19 cellular contexts compared by ENCODE assay signal in the genomic region with DNA sequence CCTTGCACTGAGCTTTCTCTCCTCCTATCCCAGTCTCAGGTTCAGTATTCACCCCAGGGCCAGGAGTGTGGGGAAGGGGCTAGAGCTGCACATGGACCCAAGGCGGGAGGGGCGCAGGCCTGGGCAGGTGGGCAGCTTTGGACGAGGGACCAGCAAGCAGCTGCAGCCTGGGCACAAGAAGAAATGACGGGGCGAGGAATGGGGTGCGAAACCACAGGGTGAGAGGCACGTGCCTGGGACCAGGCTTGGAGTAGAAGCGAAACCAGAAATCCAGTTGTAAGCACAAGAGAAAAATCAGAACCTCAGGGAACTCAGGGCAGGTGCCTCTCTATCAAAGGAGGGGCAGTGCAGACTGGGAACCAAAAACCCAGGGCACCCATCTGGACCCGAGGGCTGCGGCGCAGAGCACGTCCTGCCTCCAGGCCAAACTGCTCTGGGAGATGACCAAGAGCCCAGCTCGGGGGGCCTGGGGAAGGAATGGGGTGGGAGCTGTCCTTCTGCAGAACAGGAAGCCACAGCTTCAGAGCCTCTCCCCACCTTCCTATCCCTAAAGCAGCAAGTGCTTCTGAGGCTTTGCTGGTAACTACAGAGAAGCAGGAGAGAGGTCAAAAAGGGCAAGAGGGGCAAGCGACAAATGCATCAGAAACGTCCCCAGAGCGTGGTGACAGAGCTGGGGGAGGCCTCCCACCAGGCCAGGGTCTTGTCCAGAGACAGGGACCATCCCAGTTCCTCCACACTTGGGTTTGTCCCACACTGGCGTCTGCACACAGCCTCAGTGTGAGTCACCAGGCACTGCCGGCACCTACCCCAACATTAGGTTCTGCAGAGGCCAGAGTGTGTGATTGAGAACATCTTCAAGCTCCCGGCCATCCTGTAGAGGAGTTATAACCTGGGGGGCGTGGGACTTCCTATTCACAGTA. TPM values are rescaled to one million over a fixed set of nuclear protein-coding genes. Genes with fewer than 3 reads are reported as not detected.
DNase-seq lines count a peak whose midpoint lies in the region; ATAC-seq and TF ChIP-seq lines count a peak whose summit lies in the region.
"Had no signal": no experiment of that assay in that cellular context is flagged by ENCODE, and none has a peak within 500 bp of the region (broad histone marks: within the 10 kb centered on the region; RNA-seq: fewer than 3 reads in every experiment).

No MANE protein-coding gene starts in this region.

- H3K27me3 ChIP-seq in MM.1S (replicated peaks; ENCODE audit: insufficient read depth, low read length) (no peaks in the 10 kb centered on the region), neuronal stem cell (ENCODE audit: control insufficient read depth in 3 of 3, insufficient read depth in 3 of 3, low read depth in 1 of 3, low read length in 3 of 3) (peaks cover 0 to 53% (median 0%) of the 10 kb centered on the region in 3 experiments)

- CTCF ChIA-PET in activated CD4-positive, alpha-beta memory T cell treated with anti-CD3 and anti-CD28 coated beads, Interleukin-2, amount 10 ng/mL, durations not matched to agents 7 days and 5 days (lab: Charles Lee): interaction anchor here (9.8 kb wide), 1 partner anchor 109 kb away, joined by 333 read pairs; no protein-coding TSS in a partner anchor
- CTCF ChIA-PET in activated CD4-positive, alpha-beta memory T cell treated with anti-CD3 and anti-CD28 coated beads for 36 hours (lab: Charles Lee): interaction anchor here (0.8 to 1.6 kb wide), 5 partner anchors 112 to 250 kb away, joined by 3 to 5 read pairs (median 4); no protein-coding TSS in a partner anchor

- peak overlapping the region; percentile 82 for H3K18ac ChIP-seq in neuronal stem cell (ENCODE audit: low read length)

- POLR2A ChIA-PET in activated CD4-positive, alpha-beta memory T cell treated with anti-CD3 and anti-CD28 coated beads, Interleukin-2, amount 10 ng/mL, durations not matched to agents 7 days and 5 days (lab: Charles Lee): interaction anchor here (1.0 kb wide), 1 partner anchor 13 kb away, joined by 4 read pairs; no protein-coding TSS in a partner anchor
- POLR2A ChIA-PET in activated CD4-positive, alpha-beta memory T cell treated with anti-CD3 and anti-CD28 coated beads for 36 hours (lab: Charles Lee): no interaction called here

- H2BK120ac ChIP-seq in neuronal stem cell (ENCODE audit: low read depth, low read length): no peak overlapping the region

- H3K4me1 ChIP-seq in MM.1S (ENCODE audit: low read length) (no peaks in the 10 kb centered on the region), neuronal stem cell (ENCODE audit: control insufficient read depth in 2 of 2, insufficient read depth in 1 of 2, low read depth in 1 of 2, low read length in 2 of 2) (peaks cover 0 to 17% of the 10 kb centered on the region in 2 donors)

- no peaks in the 10 kb centered on the region for H3K79me1 ChIP-seq in neuronal stem cell (ENCODE audit: low read depth, low read length)

- no peak overlapping the region for H3K4me3 ChIP-seq in MM.1S (ENCODE audit: low read length)
- no peak overlapping the region for H3K4me3 ChIP-seq in coronary artery
- H3K4me3 ChIP-seq in neuronal stem cell (ENCODE audit: low read length in 2 of 2): no peak overlapping the region

- peak overlapping the region; percentile 39 for H4K91ac ChIP-seq in neuronal stem cell (ENCODE audit: low read depth, low read length, poor library complexity)

- no peaks in the 10 kb centered on the region for H3K9me3 Mint-ChIP-seq in activated CD4-positive, alpha-beta memory T cell treated with anti-CD3 and anti-CD28 coated beads, Interleukin-2, amount 10 ng/mL, durations not matched to agents 7 days and 5 days
- no peaks in the 10 kb centered on the region for H3K9me3 Mint-ChIP-seq in activated CD4-positive, alpha-beta memory T cell treated with anti-CD3 and anti-CD28 coated beads for 36 hours
- H3K9me3 Mint-ChIP-seq: CD4-positive, CD25-positive, alpha-beta regulatory T cell; HFFc6 had no signal

- H3K4me1 Mint-ChIP-seq in activated CD4-positive, alpha-beta memory T cell treated with anti-CD3 and anti-CD28 coated beads, Interleukin-2, amount 10 ng/mL, durations not matched to agents 7 days and 5 days: peaks cover under 1% of the 10 kb centered on the region
- H3K4me1 Mint-ChIP-seq in activated CD4-positive, alpha-beta memory T cell treated with anti-CD3 and anti-CD28 coated beads for 36 hours (ENCODE audit: low read depth): no peaks in the 10 kb centered on the region

- no CpG with 5 or more reads among the region's 20 CpGs for WGBS in neuronal stem cell (ENCODE audit: extremely low coverage in 2 of 2, insufficient read length in 2 of 2, insufficient replicate concordance in 1 of 2), 2 donors

- H2AFZ ChIP-seq in MM.1S (ENCODE audit: low read length): no peak overlapping the region
- no peak overlapping the region for H2AFZ ChIP-seq in neuronal stem cell (ENCODE audit: low read length)

- H3K36me3 ChIP-seq in MM.1S (replicated peaks; ENCODE audit: insufficient read depth, low read length) (no peaks in the 10 kb centered on the region), neuronal stem cell (replicated peaks in 1 of 2; ENCODE audit: control insufficient read depth in 2 of 2, insufficient read depth in 2 of 2, low read length in 2 of 2) (no peaks in the 10 kb centered on the region)

- H2BK5ac ChIP-seq in neuronal stem cell (ENCODE audit: low read length): peak overlapping the region; percentile 30

- H3K9me3 ChIP-seq in MM.1S (replicated peaks; ENCODE audit: insufficient read depth, low read length): no peaks in the 10 kb centered on the region
- H3K9me3 ChIP-seq in neuronal stem cell (replicated peaks in 1 of 2; ENCODE audit: control insufficient read depth in 2 of 2, insufficient read depth in 1 of 2, low read depth in 1 of 2, low read length in 2 of 2): no peaks in the 10 kb centered on the region

- no peaks in the 10 kb centered on the region for H3F3A ChIP-seq in MM.1S (ENCODE audit: insufficient read depth, low read length)

- H3K27ac ChIP-seq in MM.1S (ENCODE audit: low read length) (no peak overlapping the region), coronary artery (no peak overlapping the region), neuronal stem cell (replicated peaks; ENCODE audit: low read length) (no peak overlapping the region)
- H3K27ac ChIP-seq: HL-60 had no signal

- no peak overlapping the region for H3K9ac ChIP-seq in MM.1S (ENCODE audit: low read length)
- peak overlapping the region; percentile 54 for H3K9ac ChIP-seq in neuronal stem cell (ENCODE audit: low read depth, low read length, poor library complexity)

- peak overlapping the region; percentile 38 for H2BK15ac ChIP-seq in neuronal stem cell (ENCODE audit: low read length)

- no peak for ATAC-seq in GM18519 (IDR thresholded peaks at IDR 0.05; ENCODE audit: low FRiP score, unreplicated experiment)

- peak overlapping the region; percentile 44 for H3K4ac ChIP-seq in neuronal stem cell (ENCODE audit: low read length)

- H2AK5ac ChIP-seq in neuronal stem cell (ENCODE audit: low read depth, low read length): peak overlapping the region; percentile 81

- no peak overlapping the region for H3K27ac Mint-ChIP-seq in activated CD4-positive, alpha-beta memory T cell treated with anti-CD3 and anti-CD28 coated beads, Interleukin-2, amount 10 ng/mL, durations not matched to agents 7 days and 5 days
- no peak overlapping the region for H3K27ac Mint-ChIP-seq in activated CD4-positive, alpha-beta memory T cell treated with anti-CD3 and anti-CD28 coated beads for 36 hours
- H3K27ac Mint-ChIP-seq: HFFc6 had no signal

- H4K20me1 ChIP-seq in MM.1S (ENCODE audit: insufficient read depth, low read length): no peaks in the 10 kb centered on the region

- no peaks in the 10 kb centered on the region for H3K36me3 Mint-ChIP-seq in activated CD4-positive, alpha-beta memory T cell treated with anti-CD3 and anti-CD28 coated beads, Interleukin-2, amount 10 ng/mL, durations not matched to agents 7 days and 5 days (ENCODE audit: low read depth)
- no peaks in the 10 kb centered on the region for H3K36me3 Mint-ChIP-seq in activated CD4-positive, alpha-beta memory T cell treated with anti-CD3 and anti-CD28 coated beads for 36 hours
- H3K36me3 Mint-ChIP-seq: CD4-positive, CD25-positive, alpha-beta regulatory T cell had no signal

- H3K4me2 ChIP-seq in MM.1S (ENCODE audit: low read depth, low read length) (no peak overlapping the region), neuronal stem cell (ENCODE audit: insufficient read depth, low read length, poor library complexity, severe bottlenecking) (no peak overlapping the region)

- peak overlapping the region; percentile 39 for H3K14ac ChIP-seq in neuronal stem cell (ENCODE audit: low read length)

- DNase-seq in CD1c-positive myeloid dendritic cell (ENCODE audit: extremely low spot score) (peak; percentile 44), MM.1S (peak; percentile 18), coronary artery (ENCODE audit: low spot score) (peak; percentile 67), neuronal stem cell (ENCODE audit: low spot score) (no peak), DMS153 treated with DMSO at 0.1 percent for 48 hours (lab: John Stamatoyannopoulos, UW; ENCODE audit: unreplicated experiment) (no peak)
- DNase-seq in activated CD4-positive, alpha-beta memory T cell treated with anti-CD3 and anti-CD28 coated beads, Interleukin-2, amount 10 ng/mL, durations not matched to agents 7 days and 5 days: no peak
- DNase-seq in activated CD4-positive, alpha-beta memory T cell treated with anti-CD3 and anti-CD28 coated beads for 36 hours: no peak
- DNase-seq: AML-193; CD4-positive, CD25-positive, alpha-beta regulatory T cell; DMS79 treated with DMSO at 0.1 percent for 48 hours; GOT3; HFFc6; NCI-H1105; NCI-H187 treated with DMSO at 0.1 percent for 48 hours; NCI-H446 treated with DMSO at 0.1 percent for 48 hours; NCI-H82; SIG-M5 had no signal

- no peaks in the 10 kb centered on the region for H3K79me2 ChIP-seq in MM.1S (ENCODE audit: low read length)

- TF ChIP-seq CTCF in MM.1S (IDR thresholded peaks at IDR 0.05; ENCODE audit: low read length): no peak
- TF ChIP-seq CTCF in coronary artery (IDR thresholded peaks at IDR 0.05): no peak

- H3K23ac ChIP-seq in neuronal stem cell (ENCODE audit: low read depth, low read length, poor library complexity): no peak overlapping the region

- H3K27me3 Mint-ChIP-seq in activated CD4-positive, alpha-beta memory T cell treated with anti-CD3 and anti-CD28 coated beads, Interleukin-2, amount 10 ng/mL, durations not matched to agents 7 days and 5 days: peaks cover 22% of the 10 kb centered on the region
- H3K27me3 Mint-ChIP-seq in activated CD4-positive, alpha-beta memory T cell treated with anti-CD3 and anti-CD28 coated beads for 36 hours: peaks cover 5% of the 10 kb centered on the region

- intact Hi-C loops in activated CD4-positive, alpha-beta memory T cell treated with anti-CD3 and anti-CD28 coated beads for 36 hours (cut with micrococcal nuclease): no loop called here

- H3K4me3 Mint-ChIP-seq in activated CD4-positive, alpha-beta memory T cell treated with anti-CD3 and anti-CD28 coated beads, Interleukin-2, amount 10 ng/mL, durations not matched to agents 7 days and 5 days: no peak overlapping the region
- no peak overlapping the region for H3K4me3 Mint-ChIP-seq in activated CD4-positive, alpha-beta memory T cell treated with anti-CD3 and anti-CD28 coated beads for 36 hours
- H3K4me3 Mint-ChIP-seq: HFFc6 had no signal

- no peak overlapping the region for H4K8ac ChIP-seq in neuronal stem cell (ENCODE audit: low read depth, low read length)

- H3K9me2 ChIP-seq in MM.1S (replicated peaks; ENCODE audit: insufficient read depth, low read length): no peaks in the 10 kb centered on the region

- H2BK12ac ChIP-seq in neuronal stem cell (ENCODE audit: low read length): peak overlapping the region; percentile 25

RNA-seq across cellular contexts. Expression of a gene that starts 18.3 kb away (rescaled TPM):
- not detected for polyA plus RNA-seq in neuronal stem cell (2013, experiment 1 of 2)
- polyA plus RNA-seq in neuronal stem cell (2013, experiment 2 of 2): not detected
- under 1 TPM in 1 of 2 experiments, not detected in 1; 0.05 TPM for total RNA-seq in activated CD4-positive, alpha-beta memory T cell treated with anti-CD3 and anti-CD28 coated beads, Interleukin-2, amount 10 ng/mL, durations not matched to agents 7 days and 5 days
- total RNA-seq in activated CD4-positive, alpha-beta memory T cell treated with anti-CD3 and anti-CD28 coated beads for 36 hours: not detected
- total RNA-seq: CD4-positive, CD25-positive, alpha-beta regulatory T cell; HFFc6 had no signal
- polyA plus RNA-seq: CD4-positive, CD25-positive, alpha-beta regulatory T cell had no signal

RNA-seq across cellular contexts. Expression of a gene that starts 28.2 kb away (rescaled TPM):
- polyA plus RNA-seq in neuronal stem cell (2013, experiment 1 of 2): not detected
- not detected for polyA plus RNA-seq in neuronal stem cell (2013, experiment 2 of 2)
- total RNA-seq in activated CD4-positive, alpha-beta memory T cell treated with anti-CD3 and anti-CD28 coated beads, Interleukin-2, amount 10 ng/mL, durations not matched to agents 7 days and 5 days: under 1 TPM; 0.45 to 0.55 TPM
- total RNA-seq in activated CD4-positive, alpha-beta memory T cell treated with anti-CD3 and anti-CD28 coated beads for 36 hours: under 1 TPM; 0.22 to 0.40 TPM
- total RNA-seq: HFFc6 had no signal

Comparison
In these comparisons a context has a peak if more than half of its experiments do, and no peak if none do; other contexts are left out.
1. DNase-seq: peak in CD1c-positive myeloid dendritic cell (single experiment), MM.1S (single experiment) and coronary artery (single experiment); none in neuronal stem cell (single experiment), activated CD4-positive, alpha-beta memory T cell treated with anti-CD3 and anti-CD28 coated beads, Interleukin-2, amount 10 ng/mL, durations not matched to agents 7 days and 5 days (single experiment), activated CD4-positive, alpha-beta memory T cell treated with anti-CD3 and anti-CD28 coated beads for 36 hours (single experiment) and DMS153 treated with DMSO at 0.1 percent for 48 hours (single experiment).